Comparison of ENCODE assay signal across 16 cellular contexts in genomic region chr12:53506450-53506785, GRCh38. TPM values are rescaled to one million over a fixed set of nuclear protein-coding genes. Genes with fewer than 3 reads are reported as not detected.
"Had no signal": no experiment of that assay in that cellular context is flagged by ENCODE, and none has a peak within 500 bp of the region (broad histone marks: within the 10 kb centered on the region; RNA-seq: fewer than 3 reads in every experiment).

No MANE protein-coding gene starts in this region.

- H2AFZ ChIP-seq: neural progenitor cell, parathyroid adenoma had no signal

- H3K4me2 ChIP-seq: neural progenitor cell had no signal

- H3K9ac ChIP-seq: neural progenitor cell, parathyroid adenoma had no signal

- ATAC-seq: activated CD8-positive, alpha-beta T cell treated with anti-CD3 and anti-CD28 coated beads for 36 hours; activated T-cell treated with anti-CD3 and anti-CD28 coated beads, Interleukin-2, amount 50 U/mL, for 72 hours; left lung had no signal

- H3K27ac ChIP-seq: left lung, neural progenitor cell, parathyroid adenoma, VCaP had no signal

- H3K27me3 ChIP-seq: left lung, neural progenitor cell, tibial nerve, vagina had no signal

- H3K9me3 ChIP-seq: left lung, tibial nerve, vagina had no signal

- H3K36me3 ChIP-seq: neural progenitor cell had no signal

- H3K4me3 ChIP-seq: left lung, neural progenitor cell, tibial nerve, vagina had no signal

- DNase-seq: activated CD4-positive, alpha-beta T cell treated with anti-CD3 and anti-CD28 coated beads for 4 hours; activated CD8-positive, alpha-beta memory T cell treated with anti-CD3 and anti-CD28 coated beads, Interleukin-2, amount 50 U/mL, for 4 hours; activated CD8-positive, alpha-beta T cell treated with anti-CD3 and anti-CD28 coated beads for 36 hours; activated naive CD4-positive, alpha-beta T cell; activated T-cell treated with anti-CD3 and anti-CD28 coated beads, Interleukin-2, amount 50 U/mL, for 72 hours; dermis blood vessel endothelial cell; erythroblast; left lung; stimulated activated CD4-positive, alpha-beta T cell treated with anti-CD3 and anti-CD28 coated beads, Interleukin-15, amount 100 ng/mL, for 24 hours had no signal

RNA-seq across cellular contexts. Expression of gene NPFF, which starts 0.9 kb away (rescaled TPM):
- total RNA-seq: activated CD8-positive, alpha-beta T cell treated with anti-CD3 and anti-CD28 coated beads for 36 hours; dermis blood vessel endothelial cell; left lung; renal cortical epithelial cell; skeletal muscle tissue; tibial nerve; vagina had no signal
